In genomic region chr6:30060634-30060981, GRCh38 we compare ENCODE assay signal across 8 cellular contexts. TPM values are rescaled to one million over a fixed set of nuclear protein-coding genes. Genes with fewer than 3 reads are reported as not detected.
DNase-seq lines count a peak whose midpoint lies in the region; ATAC-seq, FAIRE-seq and TF ChIP-seq lines count a peak whose summit lies in the region.

No MANE protein-coding gene starts in this region.

- WGBS in pancreas, 2 donors: 0% methylated on average over 20 of the region's 20 CpGs

- H3K4me3 ChIP-seq in pancreas: peak overlapping the region; percentile 60 to 84 (median 76)

- TF ChIP-seq CTCF in pancreas (IDR thresholded peaks at IDR 0.05): no peak

- peak overlapping the region; percentile 96 for H3K4me3 Mint-ChIP-seq in activated T-helper 17 cell treated with anti-CD3 and anti-CD28 coated beads, Interleukin-2, amount 50 U/mL, for 72 hours

- H3K9me3 ChIP-seq in pancreas: no peaks in the 10 kb centered on the region

- FAIRE-seq in pancreas (lab: Jason Lieb, UNC): no peak

- H3K36me3 Mint-ChIP-seq in activated T-helper 17 cell treated with anti-CD3 and anti-CD28 coated beads, Interleukin-2, amount 50 U/mL, for 72 hours (ENCODE audit: low read depth): peaks cover 64% of the 10 kb centered on the region

- no peaks in the 10 kb centered on the region for H3K9me3 Mint-ChIP-seq in activated T-helper 17 cell treated with anti-CD3 and anti-CD28 coated beads, Interleukin-2, amount 50 U/mL, for 72 hours

- peaks cover 10% of the 10 kb centered on the region for H3K4me1 Mint-ChIP-seq in activated T-helper 17 cell treated with anti-CD3 and anti-CD28 coated beads, Interleukin-2, amount 50 U/mL, for 72 hours

- no peaks in the 10 kb centered on the region for H3K27me3 Mint-ChIP-seq in activated T-helper 17 cell treated with anti-CD3 and anti-CD28 coated beads, Interleukin-2, amount 50 U/mL, for 72 hours

- H3K27ac ChIP-seq in pancreas: peak overlapping the region; percentile 61 to 88 (median 76)

- peaks cover 0 to 4% (median 0%) of the 10 kb centered on the region in 3 donors for H3K36me3 ChIP-seq in pancreas

- in situ Hi-C loops in ACHN (cut with HindIII; ENCODE audit: low pct_ligation_motif_present, low pct_unique_long_range_greater_than_20kb, low sequenced_read_pairs): no loop called here

- ATAC-seq in GM18511 (IDR thresholded peaks at IDR 0.05; ENCODE audit: unreplicated experiment) (peak; percentile 31), HG03571 (IDR thresholded peaks at IDR 0.05; ENCODE audit: unreplicated experiment) (peak; percentile 16), Right ventricle myocardium superior (ENCODE audit: poor library complexity) (peak; percentile 24), pancreas (peak; percentile 4 to 37 (median 22)), GM21447 (IDR thresholded peaks at IDR 0.05; ENCODE audit: unreplicated experiment) (no peak)
- ATAC-seq in activated T-helper 17 cell treated with anti-CD3 and anti-CD28 coated beads, Interleukin-2, amount 50 U/mL, for 72 hours (replicated peaks): peak; percentile 33

- peaks cover 8 to 23% (median 12%) of the 10 kb centered on the region in 3 donors for H3K4me1 ChIP-seq in pancreas

- intact Hi-C loops in Right ventricle myocardium superior (cut with DNase I): no loop called here
- intact Hi-C loops in pancreas (cut with DNase I): no loop called here

- H3K27me3 ChIP-seq in pancreas: no peaks in the 10 kb centered on the region

- DNase-seq in ACHN: peak; percentile 44
- peak; percentile 54 for DNase-seq in Right ventricle myocardium superior
- peak in 4 of 6 donors; percentile 21 to 65 (median 30) for DNase-seq in pancreas
- no peak for DNase-seq in inferior parietal cortex (ENCODE audit: extremely low spot score)

- H3K27ac Mint-ChIP-seq in activated T-helper 17 cell treated with anti-CD3 and anti-CD28 coated beads, Interleukin-2, amount 50 U/mL, for 72 hours: peak overlapping the region; percentile 95

RNA-seq across cellular contexts. Expression of gene POLR1H, which starts 0.5 kb away (rescaled TPM):
- total RNA-seq in activated T-helper 17 cell treated with anti-CD3 and anti-CD28 coated beads, Interleukin-2, amount 50 U/mL, for 72 hours: 10 to 100 TPM; 39.8 to 59.5 TPM
- total RNA-seq in Right ventricle myocardium superior: 12.2 TPM
- total RNA-seq in pancreas: 10 to 100 TPM; 12.5 to 19.3 (median 13.5) TPM
- polyA plus RNA-seq in pancreas: 10 to 100 TPM; 20.7 to 29.8 TPM

RNA-seq across cellular contexts. Expression of gene PPP1R11, which starts 6.4 kb away (rescaled TPM):
- 10 to 100 TPM; 50.8 to 69.9 TPM for total RNA-seq in activated T-helper 17 cell treated with anti-CD3 and anti-CD28 coated beads, Interleukin-2, amount 50 U/mL, for 72 hours
- total RNA-seq in Right ventricle myocardium superior: 40.9 TPM
- total RNA-seq in pancreas: 10 to 100 TPM; 17.9 to 35.6 (median 23.8) TPM
- polyA plus RNA-seq in pancreas: 10 to 100 TPM; 20.8 to 36.9 TPM

RNA-seq across cellular contexts. Expression of gene RNF39, which starts 15.0 kb away (rescaled TPM):
- total RNA-seq in activated T-helper 17 cell treated with anti-CD3 and anti-CD28 coated beads, Interleukin-2, amount 50 U/mL, for 72 hours: not detected
- total RNA-seq in Right ventricle myocardium superior (not detected), pancreas (1 to 10 TPM in 3 of 6 donors, under 1 TPM in 3; 0.18 to 1.3 (median 0.78) TPM)
- polyA plus RNA-seq in pancreas: under 1 TPM; 0.38 to 0.54 TPM

RNA-seq across cellular contexts. Expression of gene TRIM31, which starts 52.3 kb away (rescaled TPM):
- total RNA-seq in activated T-helper 17 cell treated with anti-CD3 and anti-CD28 coated beads, Interleukin-2, amount 50 U/mL, for 72 hours: not detected
- total RNA-seq in Right ventricle myocardium superior (not detected), pancreas (under 1 TPM in 5 of 6 donors, not detected in 1; 0.14 to 0.22 (median 0.16) TPM)
- polyA plus RNA-seq in pancreas: under 1 TPM; 0.15 to 0.19 TPM
